Comparison of ENCODE assay signal across 10 cellular contexts in genomic region chr2:189613077-189613636, GRCh38. TPM values are rescaled to one million over a fixed set of nuclear protein-coding genes. Genes with fewer than 3 reads are reported as not detected.
DNase-seq lines count a peak whose midpoint lies in the region; ATAC-seq, FAIRE-seq and TF ChIP-seq lines count a peak whose summit lies in the region.
"Had no signal": no experiment of that assay in that cellular context is flagged by ENCODE, and none has a peak within 500 bp of the region (broad histone marks: within the 10 kb centered on the region; RNA-seq: fewer than 3 reads in every experiment).

No MANE protein-coding gene starts in this region.

- peak overlapping the region; percentile 77 to 90 (median 87) for H3K27ac ChIP-seq in adrenal gland
- peak overlapping the region; percentile 82 for H3K27ac ChIP-seq in right cardiac atrium (ENCODE audit: low read length)

- no peak for TF ChIP-seq CTCF in adrenal gland (IDR thresholded peaks at IDR 0.05)

- H3K27me3 ChIP-seq in adrenal gland: no peaks in the 10 kb centered on the region
- no peaks in the 10 kb centered on the region for H3K27me3 ChIP-seq in right cardiac atrium (ENCODE audit: control insufficient read depth, insufficient read depth)
- H3K27me3 ChIP-seq in skeletal muscle satellite cell (ENCODE audit: control insufficient read depth, insufficient read depth, low read length): no peaks in the 10 kb centered on the region

- H3K36me3 ChIP-seq in adrenal gland (replicated peaks in 1 of 2) (no peaks in the 10 kb centered on the region), skeletal muscle satellite cell (ENCODE audit: insufficient read depth, low read length) (no peaks in the 10 kb centered on the region)

- H3K4me3 ChIP-seq in adrenal gland (peak overlapping the region in 1 of 4 donors; percentile 48), right cardiac atrium (ENCODE audit: low read length) (peak overlapping the region; percentile 55), skeletal muscle satellite cell (ENCODE audit: low read length) (peak overlapping the region; percentile 57)

- TF ChIP-seq POLR2A in H54 (IDR thresholded peaks at IDR 0.05; ENCODE audit: low read depth, low read length) (no peak), adrenal gland (IDR thresholded peaks at IDR 0.05) (peak; percentile 45 to 89)

- H3K4me1 ChIP-seq in adrenal gland (replicated peaks in 1 of 2) (peaks cover 29 to 46% of the 10 kb centered on the region in 2 donors), right cardiac atrium (ENCODE audit: control insufficient read depth, insufficient read depth, low read length) (peaks cover 4% of the 10 kb centered on the region), skeletal muscle satellite cell (ENCODE audit: control insufficient read depth, insufficient read depth, low read length) (peaks cover 34% of the 10 kb centered on the region)

- 4 to 10% (median 4%) methylated on average over 6 of the region's 6 CpGs for WGBS in adrenal gland, 4 donors
- WGBS in right cardiac atrium: 3% methylated on average over 6 of the region's 6 CpGs

- peak; percentile 95 for FAIRE-seq in H54 (lab: Jason Lieb, UNC)

- H3K9me3 ChIP-seq in adrenal gland (replicated peaks in 1 of 3) (no peaks in the 10 kb centered on the region), right cardiac atrium (ENCODE audit: control insufficient read depth, low read length) (no peaks in the 10 kb centered on the region), skeletal muscle satellite cell (replicated peaks; ENCODE audit: low read length) (no peaks in the 10 kb centered on the region)

- peak overlapping the region; percentile 82 for H3K9ac ChIP-seq in skeletal muscle satellite cell (ENCODE audit: low read depth, low read length)

- H3K4me2 ChIP-seq in skeletal muscle satellite cell (ENCODE audit: low read length): peak overlapping the region; percentile 75

- ATAC-seq in right cardiac atrium: peak; percentile 98
- ATAC-seq in HG02981 (IDR thresholded peaks at IDR 0.05; ENCODE audit: unreplicated experiment): no peak

- DNase-seq in H54 (ENCODE audit: insufficient read length, low spot score) (no peak), adrenal gland (peak; percentile 54 to 90 (median 78)), right cardiac atrium (no peak), RKO (ENCODE audit: low spot score) (no peak), NOMO-1 treated with DMSO at 0.1 percent for 48 hours (lab: John Stamatoyannopoulos, UW; ENCODE audit: unreplicated experiment) (no peak)
- no peak for DNase-seq in activated CD8-positive, alpha-beta memory T cell treated with anti-CD3 and anti-CD28 coated beads, Interleukin-2, amount 50 U/mL, for 48 hours
- DNase-seq: activated CD4-positive, alpha-beta T cell treated with anti-CD3 and anti-CD28 coated beads, Interleukin-2, amount 10 ng/mL, durations not matched to agents 24 days and 14 days; immature natural killer cell had no signal

- intact Hi-C loops in adrenal gland (cut with DNase I): no loop called here
- intact Hi-C loops in right cardiac atrium (cut with DNase I): no loop called here

RNA-seq across cellular contexts. Expression of gene SLC40A1, which starts 32.6 kb away (rescaled TPM):
- total RNA-seq in adrenal gland (1,000 to 10,000 TPM in 5 of 8 donors, 100 to 1,000 TPM in 2, 10 to 100 TPM in 1; 84.1 to 3,561 (median 1,319) TPM), right cardiac atrium (10 to 100 TPM; 50.5 to 86.9 (median 73.9) TPM)
- polyA plus RNA-seq in adrenal gland (100 to 1,000 TPM; 115 to 215 (median 154) TPM), right cardiac atrium (32.2 TPM)
- 0.25 and 1.5 TPM in 2 replicates for total RNA-seq in skeletal muscle satellite cell (2012; rRNA removed)

RNA-seq across cellular contexts. Expression of gene ASNSD1, which starts 48.1 kb away (rescaled TPM):
- total RNA-seq in adrenal gland (10 to 100 TPM; 27.5 to 54.2 (median 42.6) TPM), right cardiac atrium (10 to 100 TPM; 29.9 to 38.7 (median 31.7) TPM)
- polyA plus RNA-seq in adrenal gland (100 to 1,000 TPM in 1 of 3 donors, 10 to 100 TPM in 2; 29.3 to 101 (median 38.2) TPM), right cardiac atrium (36.1 TPM)
- total RNA-seq in skeletal muscle satellite cell (2012; rRNA removed): 56.1 and 79.1 TPM in 2 replicates

Comparison
In these comparisons a context has a peak if more than half of its experiments do, and no peak if none do; other contexts are left out.
1. DNase-seq: peak in adrenal gland (7 of 7); none in H54 (single experiment), right cardiac atrium (0 of 3), activated CD8-positive, alpha-beta memory T cell treated with anti-CD3 and anti-CD28 coated beads, Interleukin-2, amount 50 U/mL, for 48 hours (single experiment), RKO (single experiment) and NOMO-1 treated with DMSO at 0.1 percent for 48 hours (single experiment).